In genomic region chr7:121994625-121995410, GRCh38 we compare ENCODE assay signal across 8 cellular contexts.
A peak's percentile ranks its signal among the peaks of the same experiment; 100 is the strongest.
DNase-seq lines count a peak whose midpoint lies in the region; ATAC-seq lines count a peak whose summit lies in the region.

No MANE protein-coding gene starts in this region.

- DNase-seq in AG20443 (ENCODE audit: low spot score), result peak; percentile 62
- DNase-seq in NCI-H1436 (lab: John Stamatoyannopoulos, UW), result peak; percentile 72
- peak; percentile 5 for DNase-seq in T follicular helper cell (ENCODE audit: low read depth)
- DNase-seq in cerebellar cortex (ENCODE audit: low spot score), result peak; percentile 54
- DNase-seq in kidney tubule cell (ENCODE audit: low spot score), result peak; percentile 73
- peak; percentile 8 to 23 (median 20) for DNase-seq in stimulated activated CD4-positive, alpha-beta T cell treated with anti-CD3 and anti-CD28 coated beads, TNF-alpha, amount 100 ng/mL, for 48 hours (ENCODE audit: low read depth in 3 of 3)

- ATAC-seq in GM18520 (IDR thresholded peaks at IDR 0.05; ENCODE audit: unreplicated experiment) (peak; percentile 75), HG02970 (IDR thresholded peaks at IDR 0.05; ENCODE audit: low FRiP score, unreplicated experiment) (peak; percentile 96)

Comparison
In these comparisons a context has a peak if more than half of its experiments do, and no peak if none do; other contexts are left out.
1. Peak in every context shown above with its lines: DNase-seq and ATAC-seq.
2. DNase-seq: peak in every context shown above with its lines; median percentile 73 in kidney tubule cell; 72 in NCI-H1436; 62 in AG20443; 54 in cerebellar cortex; 20 in stimulated activated CD4-positive, alpha-beta T cell treated with anti-CD3 and anti-CD28 coated beads, TNF-alpha, amount 100 ng/mL, for 48 hours; 5 in T follicular helper cell.